ENCODE assay signal across 9 cellular contexts in the genomic region with DNA sequence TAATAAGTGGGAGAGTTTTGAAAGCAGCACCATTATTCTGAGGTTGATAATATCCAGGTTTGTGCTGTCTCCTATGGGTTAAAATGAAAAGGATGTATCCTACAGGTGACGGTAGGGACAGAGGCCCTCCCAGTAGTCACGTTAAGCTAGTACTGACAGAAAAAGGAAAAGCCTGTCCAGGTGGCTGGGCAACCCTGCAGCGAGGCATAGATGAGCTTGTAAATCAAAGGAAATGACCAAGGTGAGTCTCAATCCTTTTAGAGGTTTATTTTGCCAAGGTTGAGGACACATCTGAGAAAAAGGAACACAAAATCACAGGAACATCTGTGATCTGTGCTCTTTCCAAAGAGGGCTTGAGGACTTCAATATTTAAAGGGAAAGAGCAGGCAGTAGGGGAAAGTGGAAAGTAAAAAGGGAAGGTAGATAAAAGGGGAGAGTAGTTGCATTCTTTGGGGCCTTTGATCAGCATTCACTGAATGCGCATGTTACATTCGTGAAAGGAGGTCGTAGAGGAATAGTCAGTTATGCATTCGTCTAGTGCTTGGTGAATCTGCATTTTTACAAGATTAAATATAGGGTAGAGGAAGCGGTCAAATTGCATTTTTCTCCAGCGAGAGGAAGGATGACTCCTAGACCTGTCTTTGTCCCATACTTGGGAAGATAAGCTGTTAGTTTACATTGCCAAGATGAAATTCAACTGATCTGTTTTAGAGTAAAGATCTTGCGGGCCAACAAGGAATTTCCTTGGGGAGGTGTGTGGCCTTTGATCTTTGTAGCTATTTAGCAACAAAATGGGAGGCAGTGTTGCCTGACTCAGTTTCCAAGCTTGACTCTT. TPM values are rescaled to one million over a fixed set of nuclear protein-coding genes. Genes with fewer than 3 reads are reported as not detected.
A peak's percentile ranks its signal among the peaks of the same experiment; 100 is the strongest.
DNase-seq lines count a peak whose midpoint lies in the region; ATAC-seq and TF ChIP-seq lines count a peak whose summit lies in the region.
"Had no signal": no experiment of that assay in that cellular context is flagged by ENCODE, and none has a peak within 500 bp of the region (broad histone marks: within the 10 kb centered on the region; RNA-seq: fewer than 3 reads in every experiment).

No MANE protein-coding gene starts in this region.

- peak overlapping the region; percentile 79 for H3K4me3 ChIP-seq in CD4-positive, CD25-positive, alpha-beta regulatory T cell (ENCODE audit: low read depth, low read length)
- H3K4me3 ChIP-seq in NB4 (ENCODE audit: low read depth, low read length) (peak overlapping the region; percentile 85), duodenal mucosa (ENCODE audit: low read depth in 1 of 2, low read length in 2 of 2) (peak overlapping the region; percentile 84 to 88), neural progenitor cell (peak overlapping the region; percentile 68)

- H3K4me1 Mint-ChIP-seq in CD4-positive, CD25-positive, alpha-beta regulatory T cell: peaks cover 26 to 45% (median 36%) of the 10 kb centered on the region in 4 donors
- peaks cover 29% of the 10 kb centered on the region for H3K4me1 Mint-ChIP-seq in neural progenitor cell

- H3K9me3 Mint-ChIP-seq in CD4-positive, CD25-positive, alpha-beta regulatory T cell: peaks cover 0 to 2% (median 0%) of the 10 kb centered on the region in 7 donors
- H3K9me3 Mint-ChIP-seq in neural progenitor cell: no peaks in the 10 kb centered on the region

- H3K27ac ChIP-seq in CD4-positive, CD25-positive, alpha-beta regulatory T cell (ENCODE audit: insufficient read depth, low read length, poor library complexity, severe bottlenecking): no peak overlapping the region
- H3K27ac ChIP-seq in duodenal mucosa (ENCODE audit: low read depth, low read length) (no peak overlapping the region), neural progenitor cell (no peak overlapping the region)

- peaks cover 34% of the 10 kb centered on the region for H3K4me1 ChIP-seq in CD4-positive, CD25-positive, alpha-beta regulatory T cell (ENCODE audit: control insufficient read depth, insufficient read depth, low read length, poor library complexity, severe bottlenecking)
- H3K4me1 ChIP-seq in duodenal mucosa (ENCODE audit: control insufficient read depth in 1 of 2, insufficient read depth in 2 of 2, low read length in 2 of 2) (peaks cover 45 to 53% of the 10 kb centered on the region in 2 donors), neural progenitor cell (peaks cover 15% of the 10 kb centered on the region)

- TF ChIP-seq CTCF in NB4 (IDR thresholded peaks at IDR 0.05; ENCODE audit: low read depth, low read length) (no peak), neural progenitor cell (IDR thresholded peaks at IDR 0.05) (no peak)

- peak overlapping the region; percentile 94 to 96 (median 94) for H3K4me3 Mint-ChIP-seq in CD4-positive, CD25-positive, alpha-beta regulatory T cell
- peak overlapping the region; percentile 93 for H3K4me3 Mint-ChIP-seq in neural progenitor cell

- no peak for DNase-seq in CD4-positive, CD25-positive, alpha-beta regulatory T cell
- no peak for DNase-seq in NB4 (ENCODE audit: low read depth)
- DNase-seq in neural progenitor cell (ENCODE audit: low spot score): no peak
- no peak for DNase-seq in ureter (ENCODE audit: low spot score)
- DNase-seq in COR-L47 (lab: John Stamatoyannopoulos, UW): no peak
- no peak for DNase-seq in KBM-7

- TF ChIP-seq POLR2A in NB4 (IDR thresholded peaks at IDR 0.05; ENCODE audit: extremely low read depth, insufficient read length): no peak

- peak overlapping the region; percentile 93 to 94 for H3K9ac ChIP-seq in duodenal mucosa (ENCODE audit: low read depth in 1 of 2, low read length in 2 of 2)
- H3K9ac ChIP-seq in neural progenitor cell: no peak overlapping the region

- peak overlapping the region; percentile 91 for H3K4me2 ChIP-seq in neural progenitor cell

- peaks cover 4% of the 10 kb centered on the region for H3K27me3 ChIP-seq in CD4-positive, CD25-positive, alpha-beta regulatory T cell (ENCODE audit: control insufficient read depth, insufficient read depth, low read length)
- H3K27me3 ChIP-seq in duodenal mucosa (ENCODE audit: control insufficient read depth in 1 of 2, insufficient read depth in 2 of 2, low read length in 2 of 2) (no peaks in the 10 kb centered on the region), neural progenitor cell (peaks cover 43% of the 10 kb centered on the region)

- no peaks in the 10 kb centered on the region for H3K9me3 ChIP-seq in CD4-positive, CD25-positive, alpha-beta regulatory T cell (ENCODE audit: control insufficient read depth in 2 of 2, low read length in 2 of 2)
- H3K9me3 ChIP-seq in duodenal mucosa (ENCODE audit: control insufficient read depth in 1 of 2, low read length in 2 of 2) (no peaks in the 10 kb centered on the region), neural progenitor cell (ENCODE audit: low read depth) (no peaks in the 10 kb centered on the region)

- H3K27ac Mint-ChIP-seq in CD4-positive, CD25-positive, alpha-beta regulatory T cell: peak overlapping the region; percentile 89 to 100 (median 96)
- H3K27ac Mint-ChIP-seq in neural progenitor cell: no peak overlapping the region

- peaks cover 14% of the 10 kb centered on the region for H3K79me2 ChIP-seq in neural progenitor cell (ENCODE audit: low read depth)

- H4K20me1 ChIP-seq in neural progenitor cell (ENCODE audit: low read depth): no peaks in the 10 kb centered on the region

- H3K27me3 Mint-ChIP-seq in CD4-positive, CD25-positive, alpha-beta regulatory T cell: peaks cover 27% of the 10 kb centered on the region
- no peaks in the 10 kb centered on the region for H3K27me3 Mint-ChIP-seq in neural progenitor cell (ENCODE audit: insufficient read depth, low read depth)

- H3K36me3 Mint-ChIP-seq in CD4-positive, CD25-positive, alpha-beta regulatory T cell: peaks cover 14% of the 10 kb centered on the region
- H3K36me3 Mint-ChIP-seq in neural progenitor cell: peaks cover 6% of the 10 kb centered on the region

- peaks cover 10% of the 10 kb centered on the region for H3K36me3 ChIP-seq in CD4-positive, CD25-positive, alpha-beta regulatory T cell (ENCODE audit: control insufficient read depth, insufficient read depth, low read length)
- peaks cover 6 to 10% of the 10 kb centered on the region in 2 donors for H3K36me3 ChIP-seq in duodenal mucosa (ENCODE audit: control insufficient read depth in 1 of 2, insufficient read depth in 2 of 2, low read length in 2 of 2)
- H3K36me3 ChIP-seq in neural progenitor cell: no peaks in the 10 kb centered on the region

- ATAC-seq in CD4-positive, CD25-positive, alpha-beta regulatory T cell (ENCODE audit: low read depth in 2 of 2): no peak
- no peak for ATAC-seq in HG02642 (IDR thresholded peaks at IDR 0.05; ENCODE audit: poor library complexity, unreplicated experiment)

- peaks cover 15% of the 10 kb centered on the region for H3F3A ChIP-seq in neural progenitor cell (ENCODE audit: low read depth)

- H2AFZ ChIP-seq in neural progenitor cell (replicated peaks): no peak overlapping the region

- in situ Hi-C loops in KBM-7 (cut with MboI; ENCODE audit: low pct_unique_long_range_greater_than_20kb, low sequenced_read_pairs): no loop called here

RNA-seq across cellular contexts. Expression of gene GSTO1, which starts 0.9 kb away (rescaled TPM):
- total RNA-seq in CD4-positive, CD25-positive, alpha-beta regulatory T cell: 39.9 TPM
- 100 to 1,000 TPM; 176 to 199 (median 184) TPM for polyA plus RNA-seq in CD4-positive, CD25-positive, alpha-beta regulatory T cell
- 37.2 and 48.6 TPM in 2 replicates for total RNA-seq in neural progenitor cell (ENCODE audit: low replicate concordance)
- 79.4 TPM for total RNA-seq in ureter

RNA-seq across cellular contexts. Expression of gene GSTO2, which starts 15.2 kb away (rescaled TPM):
- 1.7 TPM for total RNA-seq in CD4-positive, CD25-positive, alpha-beta regulatory T cell
- 1 to 10 TPM in 2 of 4 donors, under 1 TPM in 2; 0.35 to 3.6 (median 1.1) TPM for polyA plus RNA-seq in CD4-positive, CD25-positive, alpha-beta regulatory T cell
- 4.9 and 7.6 TPM in 2 replicates for total RNA-seq in neural progenitor cell (ENCODE audit: low replicate concordance)
- total RNA-seq in ureter: 47.0 TPM

RNA-seq across cellular contexts. Expression of gene CFAP43, which starts 21.6 kb away (rescaled TPM):
- not detected for total RNA-seq in CD4-positive, CD25-positive, alpha-beta regulatory T cell
- not detected for polyA plus RNA-seq in CD4-positive, CD25-positive, alpha-beta regulatory T cell
- total RNA-seq in neural progenitor cell (ENCODE audit: low replicate concordance) (2.7 TPM in 2 replicates), ureter (1.9 TPM)
- total RNA-seq: T-helper 2 cell treated with Interferon-gamma antibody and Interleukin-4, amounts not matched to agents 100 ng/mL and 5 ng/mL, for 36 hours had no signal
